In the genomic region with DNA sequence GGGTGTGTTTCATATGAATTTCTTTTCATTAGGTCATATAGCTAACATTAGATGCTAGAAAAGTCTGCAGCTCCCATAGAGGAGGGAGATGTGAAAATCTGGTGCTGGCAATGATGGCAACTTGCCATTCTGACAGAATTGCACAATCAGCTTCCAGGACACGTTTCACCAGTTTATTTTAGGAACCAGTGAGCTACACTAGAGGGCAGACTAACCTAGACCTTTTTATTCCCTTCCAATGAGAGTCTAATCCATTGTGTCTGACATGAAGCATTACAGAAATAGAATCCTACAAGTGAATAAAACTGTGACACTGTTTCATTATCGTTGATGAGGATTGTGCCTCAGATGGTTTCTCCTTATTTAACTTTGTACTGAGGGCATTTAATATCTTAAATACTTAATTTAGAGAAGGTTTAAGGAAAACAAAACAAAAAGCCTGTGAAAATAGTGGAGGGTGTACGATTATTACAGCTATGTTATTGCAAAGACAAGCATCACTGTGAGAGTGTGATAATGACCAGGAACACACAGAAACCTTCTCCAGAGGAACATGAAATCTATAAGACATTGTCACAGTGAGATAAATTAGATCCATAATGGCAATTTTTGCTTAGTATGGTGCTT, we compare ENCODE assay signal across 8 cellular contexts.
DNase-seq lines count a peak whose midpoint lies in the region; ATAC-seq, FAIRE-seq and TF ChIP-seq lines count a peak whose summit lies in the region.

No MANE protein-coding gene starts in this region.

- H3K4me1 Mint-ChIP-seq in effector memory CD8-positive, alpha-beta T cell (ENCODE audit: low read depth in 2 of 2) = no peaks in the 10 kb centered on the region

- no peaks in the 10 kb centered on the region for H3K79me2 ChIP-seq in SK-N-SH (ENCODE audit: insufficient read depth)

- no peaks in the 10 kb centered on the region for H3K9me2 ChIP-seq in SK-N-SH

- peak overlapping the region; percentile 17; the same call in 1 of the 2 replicates for H3K4me2 ChIP-seq in SK-N-SH

- TF ChIP-seq EP300 in SK-N-SH (IDR thresholded peaks at IDR 0.05; ENCODE audit: borderline replicate concordance in 1 of 2, low read depth in 1 of 2, low read length in 1 of 2) = peak in 1 of 2 experiments; percentile 46; a peak in 1 of 4 replicates

- no peaks in the 10 kb centered on the region for H3K9me3 Mint-ChIP-seq in effector memory CD8-positive, alpha-beta T cell

- no peak overlapping the region for H3K4me3 Mint-ChIP-seq in effector memory CD8-positive, alpha-beta T cell

- H3K4me1 ChIP-seq in A673 (ENCODE audit: insufficient read depth, low read length, poor library complexity, severe bottlenecking) (peaks cover 22% of the 10 kb centered on the region), SK-N-SH (ENCODE audit: control insufficient read depth in 1 of 2, insufficient read depth in 2 of 2, low read depth in 1 of 2, low read length in 1 of 2) (peaks cover 0 to 15% of the 10 kb centered on the region in 2 experiments; a peak in 2 of 4 replicates), lung (ENCODE audit: control insufficient read depth in 2 of 2, insufficient read depth in 2 of 2, low read length in 2 of 2) (no peaks in the 10 kb centered on the region)

- H3K9me3 ChIP-seq in A673 (ENCODE audit: low read depth, low read length, poor library complexity, severe bottlenecking) (no peaks in the 10 kb centered on the region), SK-N-SH (no peaks in the 10 kb centered on the region), lung (ENCODE audit: control insufficient read depth in 2 of 2, insufficient read depth in 1 of 2, low read length in 1 of 2) (no peaks in the 10 kb centered on the region)

- H3K27me3 Mint-ChIP-seq in effector memory CD8-positive, alpha-beta T cell = no peaks in the 10 kb centered on the region

- H3F3A ChIP-seq in SK-N-SH (replicated peaks; ENCODE audit: insufficient read depth) = peaks cover 2% of the 10 kb centered on the region

- H4K20me1 ChIP-seq in SK-N-SH (ENCODE audit: insufficient read depth) = no peaks in the 10 kb centered on the region

- peak; percentile 77 for TF ChIP-seq CTCF in A673 (conservative IDR thresholded peaks at IDR 0.05; ENCODE audit: low read depth, low read length)
- TF ChIP-seq CTCF in GM12873 (IDR thresholded peaks at IDR 0.05; ENCODE audit: insufficient read depth, low read depth, low read length, missing control alignments) = peak; percentile 67
- peak; percentile 78 for TF ChIP-seq CTCF in SK-N-SH (IDR thresholded peaks at IDR 0.05)
- TF ChIP-seq CTCF in lung (IDR thresholded peaks at IDR 0.05; ENCODE audit: control extremely low read depth, extremely low read depth) = peak; percentile 37

- no TSS peak for BruUV-seq in A673 (replicated peaks; lab: Mats Ljungman, UMichigan)

- CTCF ChIA-PET in A673 (lab: Charles Lee) (interaction anchor here (0.7 to 1.0 kb wide), 2 partner anchors 228 to 831 kb away, joined by 3 read pairs; no protein-coding TSS in a partner anchor), SK-N-SH (lab: Yijun Ruan, JAX) (interaction anchor here (0.6 to 2.3 kb wide), 33 partner anchors 9 to 1004 kb away, joined by 3 to 12 read pairs (median 4); a partner anchor contains a TSS)

- no peaks in the 10 kb centered on the region for H3K27me3 ChIP-seq in A673 (replicated peaks; ENCODE audit: insufficient read depth, low read depth, low read length, poor library complexity)
- H3K27me3 ChIP-seq in SK-N-SH (ENCODE audit: insufficient read depth) = no peaks in the 10 kb centered on the region
- H3K27me3 ChIP-seq in lung (ENCODE audit: control insufficient read depth, insufficient read depth) = no peaks in the 10 kb centered on the region

- 31% methylated on average over 3 of the region's 3 CpGs for WGBS in SK-N-SH (ENCODE audit: low lambda C conversion rate)
- 29 to 31% methylated on average over 3 of the region's 3 CpGs for WGBS in lung, 2 donors

- no peaks in the 10 kb centered on the region for H3K36me3 Mint-ChIP-seq in effector memory CD8-positive, alpha-beta T cell (ENCODE audit: insufficient read depth)

- H3K4me3 ChIP-seq in A673 (ENCODE audit: low read depth, low read length, poor library complexity, severe bottlenecking) (no peak overlapping the region), SK-N-SH (ENCODE audit: low read depth in 2 of 2, low read length in 1 of 2) (no peak overlapping the region), lung (no peak overlapping the region)

- H3K36me3 ChIP-seq in A673 (ENCODE audit: insufficient read depth, low read length, poor library complexity, severe bottlenecking) (no peaks in the 10 kb centered on the region), SK-N-SH (replicated peaks in 1 of 2; ENCODE audit: control insufficient read depth in 1 of 2, insufficient read depth in 2 of 2, low read length in 1 of 2) (no peaks in the 10 kb centered on the region), lung (ENCODE audit: control insufficient read depth in 2 of 2, insufficient read depth in 2 of 2, low read length in 2 of 2) (no peaks in the 10 kb centered on the region)

- DNase-seq in A673 (ENCODE audit: low spot score) (peak; percentile 91), NCI-H1092 treated with DMSO at 0.1 percent for 48 hours (lab: John Stamatoyannopoulos, UW) (peak; percentile 78), SK-N-SH (peak; percentile 64), lung (ENCODE audit: low spot score) (peak; percentile 78), urothelium cell line (ENCODE audit: low spot score) (peak; percentile 67)
- peak in 2 of 3 experiments; percentile 2 to 8 for DNase-seq in effector memory CD8-positive, alpha-beta T cell

- intact Hi-C loops in A673 (cut with micrococcal nuclease; ENCODE audit: unreplicated experiment) = loop anchor here (1.0 to 10.0 kb wide), 6 partner anchors 107 to 921 kb away; a partner anchor contains a TSS

- peak; percentile 97 for TF ChIP-seq RAD21 in SK-N-SH (IDR thresholded peaks at IDR 0.05; ENCODE audit: low read length)

- H3K27ac ChIP-seq in A673 (ENCODE audit: low read depth, low read length, poor library complexity, severe bottlenecking) = no peak overlapping the region
- H3K27ac ChIP-seq in SK-N-SH (ENCODE audit: low read depth in 2 of 2, low read length in 1 of 2) = peak overlapping the region in 1 of 2 experiments; percentile 86; a peak in 3 of 4 replicates
- no peak overlapping the region for H3K27ac ChIP-seq in lung (ENCODE audit: low read depth in 1 of 2, low read length in 1 of 2)

- POLR2A ChIA-PET in A673 (lab: Charles Lee; ENCODE audit: low non-redundant PET) = no interaction called here
- POLR2A ChIA-PET in SK-N-SH (lab: Yijun Ruan, JAX) = interaction anchor here (0.9 to 1.3 kb wide), 2 partner anchors 394 to 832 kb away, joined by 3 to 5 read pairs; no protein-coding TSS in a partner anchor

- FAIRE-seq in urothelium cell line (lab: Jason Lieb, UNC) = no peak

- H2AFZ ChIP-seq in SK-N-SH (ENCODE audit: low read depth) = no peak overlapping the region

- no peak overlapping the region for H3K9ac ChIP-seq in SK-N-SH

- H3K27ac Mint-ChIP-seq in effector memory CD8-positive, alpha-beta T cell = no peak overlapping the region

- ATAC-seq in HG02623 (IDR thresholded peaks at IDR 0.05; ENCODE audit: unreplicated experiment) = peak; percentile 74
- ATAC-seq in effector memory CD8-positive, alpha-beta T cell (replicated peaks) = peak; percentile 65
- peak; percentile 73 for ATAC-seq in lung (ENCODE audit: insufficient read depth, low FRiP score)

TF ChIP-seq in SK-N-SH, 30 proteins besides CTCF, POLR2A, EP300 and RAD21:
- TF ChIP-seq NRF1 (IDR thresholded peaks at IDR 0.05; ENCODE audit: low read depth, low read length) (no peak), CHD2 (IDR thresholded peaks at IDR 0.05; ENCODE audit: low read length, partially characterized antibody) (peak; percentile 66), MXI1 (IDR thresholded peaks at IDR 0.05; ENCODE audit: low read depth, low read length) (peak; percentile 75; the same call in 1 of the 2 replicates), GATA2 (CRISPR knock-in tag; IDR thresholded peaks at IDR 0.05) (peak; percentile 25), RCOR1 (IDR thresholded peaks at IDR 0.05; ENCODE audit: low read length) (no peak), SMC3 (IDR thresholded peaks at IDR 0.05; ENCODE audit: low read depth, low read length) (peak; percentile 91), POLR2AphosphoS5 (IDR thresholded peaks at IDR 0.05; ENCODE audit: low read depth, low read length) (no peak), NFIC (IDR thresholded peaks at IDR 0.05; ENCODE audit: borderline replicate concordance) (peak; percentile 21; the same call in 1 of the 2 replicates), GABPA (IDR thresholded peaks at IDR 0.05; ENCODE audit: low read depth) (no peak), YY1 (IDR thresholded peaks at IDR 0.05; ENCODE audit: low read depth) (no peak)
- TF ChIP-seq, protein P1, sequence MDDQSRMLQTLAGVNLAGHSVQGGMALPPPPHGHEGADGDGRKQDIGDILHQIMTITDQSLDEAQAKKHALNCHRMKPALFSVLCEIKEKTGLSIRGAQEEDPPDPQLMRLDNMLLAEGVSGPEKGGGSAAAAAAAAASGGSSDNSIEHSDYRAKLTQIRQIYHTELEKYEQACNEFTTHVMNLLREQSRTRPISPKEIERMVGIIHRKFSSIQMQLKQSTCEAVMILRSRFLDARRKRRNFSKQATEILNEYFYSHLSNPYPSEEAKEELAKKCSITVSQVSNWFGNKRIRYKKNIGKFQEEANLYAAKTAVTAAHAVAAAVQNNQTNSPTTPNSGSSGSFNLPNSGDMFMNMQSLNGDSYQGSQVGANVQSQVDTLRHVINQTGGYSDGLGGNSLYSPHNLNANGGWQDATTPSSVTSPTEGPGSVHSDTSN (IDR thresholded peaks at IDR 0.05) = no peak; the same call in 1 of the 2 replicates

Comparison
In these comparisons a context has a peak if more than half of its experiments do, and no peak if none do; other contexts are left out.
1. DNase-seq: peak in every context shown above with its lines; median percentile 91 in A673; 78 in NCI-H1092 treated with DMSO at 0.1 percent for 48 hours; 78 in lung; 67 in urothelium cell line; 64 in SK-N-SH; 5 in effector memory CD8-positive, alpha-beta T cell.